15 cellular contexts compared by ENCODE assay signal in genomic region chr2:96699021-96699420, GRCh38. TPM values are rescaled to one million over a fixed set of nuclear protein-coding genes. Genes with fewer than 3 reads are reported as not detected.
DNase-seq lines count a peak whose midpoint lies in the region; ATAC-seq lines count a peak whose summit lies in the region.
"Had no signal": no experiment of that assay in that cellular context is flagged by ENCODE, and none has a peak within 500 bp of the region (broad histone marks: within the 10 kb centered on the region; RNA-seq: fewer than 3 reads in every experiment).

No MANE protein-coding gene starts in this region.

- peak overlapping the region; percentile 31 for H3K27ac Mint-ChIP-seq in activated T-helper 17 cell treated with anti-CD3 and anti-CD28 coated beads, Interleukin-2, amount 50 U/mL, for 72 hours
- H3K27ac Mint-ChIP-seq: B cell; CD8-positive, alpha-beta T cell; GM23338 had no signal

- peaks cover 2% of the 10 kb centered on the region for H3K36me3 Mint-ChIP-seq in activated T-helper 17 cell treated with anti-CD3 and anti-CD28 coated beads, Interleukin-2, amount 50 U/mL, for 72 hours (ENCODE audit: low read depth)

- peak; percentile 42 for DNase-seq in activated effector memory CD4-positive, alpha-beta T cell treated with anti-CD3 and anti-CD28 coated beads, Interleukin-2, amount 50 U/mL, for 16 hours
- DNase-seq in activated effector memory CD4-positive, alpha-beta T cell treated with Interleukin-2 at 50 U/mL for 16 hours: no peak
- DNase-seq in mesenteric fat pad (ENCODE audit: low spot score) (peak; percentile 62), mucosa of gallbladder (ENCODE audit: low spot score) (no peak), left ventricle myocardium superior (no peak)
- DNase-seq: 8988T, Calu3, DMS79 treated with DMSO at 0.1 percent for 48 hours, GF-D8, HCEC 1CT had no signal

- intact Hi-C loops in left ventricle myocardium superior (cut with micrococcal nuclease): no loop called here

- H3K9me3 Mint-ChIP-seq in activated T-helper 17 cell treated with anti-CD3 and anti-CD28 coated beads, Interleukin-2, amount 50 U/mL, for 72 hours: no peaks in the 10 kb centered on the region
- H3K9me3 Mint-ChIP-seq: CD8-positive, alpha-beta T cell; GM23338 had no signal

- H3K4me3 Mint-ChIP-seq in activated T-helper 17 cell treated with anti-CD3 and anti-CD28 coated beads, Interleukin-2, amount 50 U/mL, for 72 hours: no peak overlapping the region
- H3K4me3 Mint-ChIP-seq: B cell; CD8-positive, alpha-beta T cell; GM23338 had no signal

- ATAC-seq in activated T-helper 17 cell treated with anti-CD3 and anti-CD28 coated beads, Interleukin-2, amount 50 U/mL, for 72 hours (replicated peaks): no peak
- no peak for ATAC-seq in activated CD4-positive, CD25-positive, alpha-beta regulatory T cell treated with anti-CD3 and anti-CD28 coated beads, Interleukin-2, amount 50 U/mL, for 24 hours
- no peak for ATAC-seq in left ventricle myocardium superior
- ATAC-seq: CD8-positive, alpha-beta T cell; GM23338 had no signal

- no peaks in the 10 kb centered on the region for H3K27me3 Mint-ChIP-seq in activated T-helper 17 cell treated with anti-CD3 and anti-CD28 coated beads, Interleukin-2, amount 50 U/mL, for 72 hours
- H3K27me3 Mint-ChIP-seq: B cell had no signal

- H3K4me1 Mint-ChIP-seq in activated T-helper 17 cell treated with anti-CD3 and anti-CD28 coated beads, Interleukin-2, amount 50 U/mL, for 72 hours: no peaks in the 10 kb centered on the region
- H3K4me1 Mint-ChIP-seq: B cell, GM23338 had no signal

RNA-seq across cellular contexts. Expression of gene LMAN2L, which starts 40.8 kb away (rescaled TPM):
- total RNA-seq in activated T-helper 17 cell treated with anti-CD3 and anti-CD28 coated beads, Interleukin-2, amount 50 U/mL, for 72 hours: 1 to 10 TPM; 8.2 to 8.5 TPM
- total RNA-seq in mesenteric fat pad (10.2 TPM), mucosa of gallbladder (28.0 TPM), left ventricle myocardium superior (25.5 TPM)

RNA-seq across cellular contexts. Expression of gene FER1L5, which starts 56.5 kb away (rescaled TPM):
- not detected for total RNA-seq in activated T-helper 17 cell treated with anti-CD3 and anti-CD28 coated beads, Interleukin-2, amount 50 U/mL, for 72 hours
- total RNA-seq in mesenteric fat pad: 0.06 TPM
- total RNA-seq in mucosa of gallbladder: 1.1 TPM
- total RNA-seq in left ventricle myocardium superior: not detected
- total RNA-seq: B cell; Calu3; CD8-positive, alpha-beta T cell had no signal

Comparison
In these comparisons a context has a peak if more than half of its experiments do, and no peak if none do; other contexts are left out.
1. DNase-seq: peak in activated effector memory CD4-positive, alpha-beta T cell treated with anti-CD3 and anti-CD28 coated beads, Interleukin-2, amount 50 U/mL, for 16 hours (single experiment) and mesenteric fat pad (single experiment); none in activated effector memory CD4-positive, alpha-beta T cell treated with Interleukin-2 at 50 U/mL for 16 hours (single experiment), mucosa of gallbladder (single experiment) and left ventricle myocardium superior (single experiment).